Comparison of ENCODE assay signal across 3 cellular contexts in genomic region chr13:97020194-97020593, GRCh38.
"Had no signal": no experiment of that assay in that cellular context is flagged by ENCODE, and none has a peak within 500 bp of the region (broad histone marks: within the 10 kb centered on the region; RNA-seq: fewer than 3 reads in every experiment).

No MANE protein-coding gene starts in this region.

- ATAC-seq: GM12878 had no signal

- DNase-seq: GDM1, GF-D8 had no signal

- H3K4me3 ChIP-seq: GM12878 had no signal
